In the genomic region with DNA sequence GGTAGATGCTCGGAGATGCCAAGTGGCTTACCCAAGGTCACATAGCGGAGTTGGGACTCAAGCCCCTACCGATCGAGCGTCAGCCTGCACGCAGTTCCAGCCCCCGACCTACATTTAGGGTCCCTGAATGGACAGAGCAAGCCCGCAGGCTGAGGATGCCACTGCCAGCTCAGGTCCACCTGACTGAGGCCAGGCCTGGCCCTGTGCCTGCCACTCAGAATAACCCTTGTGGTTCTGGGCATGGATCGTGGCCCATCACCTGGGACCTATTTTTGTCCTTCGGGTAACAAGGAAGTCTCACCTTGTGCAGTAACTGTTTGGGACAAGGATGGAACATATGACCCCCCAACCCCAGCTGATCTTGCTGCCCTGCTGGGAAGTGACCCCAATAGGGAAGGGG, we compare ENCODE assay signal across 1 cellular context.
A peak's percentile ranks its signal among the peaks of the same experiment; 100 is the strongest.
TF ChIP-seq lines count a peak whose summit lies in the region.

No MANE protein-coding gene starts in this region.

TF ChIP-seq in K562, 482 proteins besides CTCF, POLR2A, EP300 and RAD21:
- TF ChIP-seq MCM5 (IDR thresholded peaks at IDR 0.05; ENCODE audit: low read depth) (no peak), ZFX (CRISPR knock-in tag; IDR thresholded peaks at IDR 0.05) (0 out of 2 replicates have a peak, but pooled peaks have one; percentile 27), FOXK2 (conservative IDR thresholded peaks at IDR 0.05 in 1 of 2, IDR thresholded peaks at IDR 0.05 in 1 of 2; ENCODE audit: low read depth in 2 of 2) (no peak)
